In genomic region chrX:45621356-45622041, GRCh38 we compare ENCODE assay signal across 11 cellular contexts.
DNase-seq lines count a peak whose midpoint lies in the region; ATAC-seq and TF ChIP-seq lines count a peak whose summit lies in the region.
"Had no signal": no experiment of that assay in that cellular context is flagged by ENCODE, and none has a peak within 500 bp of the region (broad histone marks: within the 10 kb centered on the region; RNA-seq: fewer than 3 reads in every experiment).

No MANE protein-coding gene starts in this region.

- no peak for TF ChIP-seq CTCF in osteocyte (IDR thresholded peaks at IDR 0.05)

- ATAC-seq in HG02759 (IDR thresholded peaks at IDR 0.05; ENCODE audit: unreplicated experiment), result peak; percentile 61
- no peak for ATAC-seq in GM18517 (IDR thresholded peaks at IDR 0.05; ENCODE audit: unreplicated experiment)

- no peaks in the 10 kb centered on the region for H3K36me3 Mint-ChIP-seq in osteocyte (ENCODE audit: unreplicated experiment)

- DNase-seq in EL (peak; percentile 78), astrocyte of the hippocampus (ENCODE audit: low read depth, low spot score) (peak; percentile 30), osteocyte (ENCODE audit: extremely low spot score, unreplicated experiment) (no peak), hippocampal formation (lab: John Stamatoyannopoulos, UW) (no peak), ecto neural progenitor cell (ENCODE audit: low spot score) (no peak), germinal center (ENCODE audit: low spot score) (no peak)
- DNase-seq: activated CD8-positive, alpha-beta memory T cell treated with anti-CD3 and anti-CD28 coated beads, Interleukin-2, amount 50 U/mL, for 48 hours; PC-9; posterior cingulate gyrus had no signal

- peaks cover 42% of the 10 kb centered on the region for H3K4me1 Mint-ChIP-seq in osteocyte (ENCODE audit: unreplicated experiment)

- no peaks in the 10 kb centered on the region for H3K27me3 Mint-ChIP-seq in osteocyte (ENCODE audit: unreplicated experiment)

- no peak overlapping the region for H3K4me3 Mint-ChIP-seq in osteocyte (ENCODE audit: unreplicated experiment)

- peak overlapping the region; percentile 94 for H3K27ac Mint-ChIP-seq in osteocyte (ENCODE audit: unreplicated experiment)

- H3K9me3 Mint-ChIP-seq in osteocyte (ENCODE audit: unreplicated experiment), result peaks cover 18% of the 10 kb centered on the region

Comparison
In these comparisons a context has a peak if more than half of its experiments do, and no peak if none do; other contexts are left out.
1. DNase-seq: peak in EL (single experiment) and astrocyte of the hippocampus (single experiment); none in osteocyte (single experiment), hippocampal formation (0 of 2), ecto neural progenitor cell (single experiment) and germinal center (single experiment).